Comparison of ENCODE assay signal across 8 cellular contexts in genomic region chr16:69761983-69762842, GRCh38. TPM values are rescaled to one million over a fixed set of nuclear protein-coding genes. Genes with fewer than 3 reads are reported as not detected.
DNase-seq lines count a peak whose midpoint lies in the region; ATAC-seq and TF ChIP-seq lines count a peak whose summit lies in the region.

TSS of gene WWP2 (plus strand) at chr16:69762332. CDS start at chr16:69787011, 24,679 bp downstream.

- H3K79me2 ChIP-seq in PC-3 (ENCODE audit: low read length) = peaks cover 28% of the 10 kb centered on the region

- no peaks in the 10 kb centered on the region for H3K9me3 ChIP-seq in PC-3 (ENCODE audit: low read length)
- no peaks in the 10 kb centered on the region for H3K9me3 ChIP-seq in muscle layer of colon (ENCODE audit: low read length)

- H3K9ac ChIP-seq in PC-3 (ENCODE audit: low read length) = peak within 1 kb of the TSS; percentile 90
- peak within 1 kb of the TSS; percentile 90 for H3K9ac ChIP-seq in muscle layer of colon (ENCODE audit: low read length)

- H3K4me1 ChIP-seq in PC-3 (ENCODE audit: insufficient read depth, low read length) (peaks cover 17% of the 10 kb centered on the region), muscle layer of colon (ENCODE audit: insufficient read depth, low read length) (peaks cover 11% of the 10 kb centered on the region)

- ATAC-seq in GM19455 (IDR thresholded peaks at IDR 0.05; ENCODE audit: unreplicated experiment) = peak; percentile 80
- ATAC-seq in PC-3 = peak; percentile 86
- ATAC-seq in esophagus mucosa = peak; percentile 88

- BruUV-seq in PC-3 (replicated peaks; lab: Mats Ljungman, UMichigan) = no TSS peak

- H3K9me2 ChIP-seq in PC-3 (replicated peaks; ENCODE audit: low read length) = no peaks in the 10 kb centered on the region

- H3K27ac ChIP-seq in PC-3 (ENCODE audit: low read length) = peak within 1 kb of the TSS; percentile 57
- peak within 1 kb of the TSS; percentile 88 for H3K27ac ChIP-seq in muscle layer of colon (ENCODE audit: low read depth, low read length)

- peaks cover 5% of the 10 kb centered on the region for H3K36me3 Mint-ChIP-seq in activated T-cell treated with anti-CD3 and anti-CD28 coated beads, Interleukin-2, amount 50 U/mL, for 24 hours (ENCODE audit: low read depth)

- TF ChIP-seq CTCF in PC-3 (conservative IDR thresholded peaks at IDR 0.05; ENCODE audit: low read depth, low read length) = no peak

- H3K4me1 Mint-ChIP-seq in activated T-cell treated with anti-CD3 and anti-CD28 coated beads, Interleukin-2, amount 50 U/mL, for 24 hours (ENCODE audit: low read depth) = peaks cover 36% of the 10 kb centered on the region

- peak within 1 kb of the TSS; percentile 87 for H3K4me2 ChIP-seq in PC-3 (ENCODE audit: low read length)

- no peaks in the 10 kb centered on the region for H3F3A ChIP-seq in PC-3 (ENCODE audit: low read length, unreplicated experiment)

- H3K9me3 Mint-ChIP-seq in activated T-cell treated with anti-CD3 and anti-CD28 coated beads, Interleukin-2, amount 50 U/mL, for 24 hours = no peaks in the 10 kb centered on the region

- H3K4me3 ChIP-seq in PC-3 (ENCODE audit: low read length) (peak within 1 kb of the TSS; percentile 95), muscle layer of colon (ENCODE audit: low read depth in 1 of 2, low read length in 2 of 2) (peak within 1 kb of the TSS; percentile 84 to 97)

- DNase-seq in CMK (ENCODE audit: low read depth) = peak; percentile 67
- peak; percentile 64 for DNase-seq in HT1080 (ENCODE audit: low read depth)
- peak; percentile 77 for DNase-seq in PC-3
- peak; percentile 87 for DNase-seq in activated T-cell treated with anti-CD3 and anti-CD28 coated beads, Interleukin-2, amount 50 U/mL, for 24 hours
- peak; percentile 47 to 48 for DNase-seq in stimulated activated CD8-positive, alpha-beta memory T cell treated with anti-CD3 and anti-CD28 coated beads, Interleukin-7, amount 100 ng/mL, for 1 hour (ENCODE audit: low read depth in 2 of 2)

- H2AFZ ChIP-seq in PC-3 (ENCODE audit: low read length) = peak within 1 kb of the TSS; percentile 95

- H3K36me3 ChIP-seq in PC-3 (ENCODE audit: low read depth, low read length) (no peaks in the 10 kb centered on the region), muscle layer of colon (ENCODE audit: insufficient read depth, low read length) (no peaks in the 10 kb centered on the region)

- no peaks in the 10 kb centered on the region for H4K20me1 ChIP-seq in PC-3 (ENCODE audit: low read length)

- CTCF ChIA-PET in PC-3 (lab: Charles Lee) = no interaction called here

- intact Hi-C loops in PC-3 (cut with micrococcal nuclease) = no loop called here

- peak within 1 kb of the TSS; percentile 97 for H3K27ac Mint-ChIP-seq in activated T-cell treated with anti-CD3 and anti-CD28 coated beads, Interleukin-2, amount 50 U/mL, for 24 hours

- POLR2A ChIA-PET in PC-3 (lab: Charles Lee; ENCODE audit: unreplicated experiment) = interaction anchor here (0.5 kb wide), 1 partner anchor 157 kb away, joined by 3 read pairs; no protein-coding TSS in a partner anchor

- no peaks in the 10 kb centered on the region for H3K27me3 ChIP-seq in PC-3 (ENCODE audit: low read length)
- H3K27me3 ChIP-seq in muscle layer of colon (ENCODE audit: control insufficient read depth in 1 of 2, insufficient read depth in 2 of 2, low read length in 2 of 2) = no peaks in the 10 kb centered on the region

- peak within 1 kb of the TSS; percentile 89 for H3K4me3 Mint-ChIP-seq in activated T-cell treated with anti-CD3 and anti-CD28 coated beads, Interleukin-2, amount 50 U/mL, for 24 hours

- H3K27me3 Mint-ChIP-seq in activated T-cell treated with anti-CD3 and anti-CD28 coated beads, Interleukin-2, amount 50 U/mL, for 24 hours = no peaks in the 10 kb centered on the region

RNA-seq across cellular contexts. Expression of gene WWP2, which starts in this region (rescaled TPM):
- 13.2 and 15.3 TPM in 2 replicates for total RNA-seq in HT1080 (2014; rRNA removed; shearing (Covaris generic))
- 16.0 and 16.3 TPM in 2 replicates for polyA plus RNA-seq in HT1080 (2015; cell fraction: cytosol; rRNA removed)
- polyA plus RNA-seq in HT1080 (2015; cell fraction: nucleus; rRNA removed) = 26.4 and 33.2 TPM in 2 replicates
- 15.8 and 17.1 TPM in 2 replicates for total RNA-seq in PC-3 (2014; rRNA removed)
- 31.6 TPM for total RNA-seq in esophagus mucosa

Comparison
In these comparisons a context has a peak if more than half of its experiments do, and no peak if none do; other contexts are left out.
1. Peak in every context shown above with its lines: DNase-seq, ATAC-seq, H3K4me3 ChIP-seq and H3K27ac ChIP-seq.